35 cellular contexts compared by ENCODE assay signal in genomic region chr19:30637926-30638325, GRCh38.
"Had no signal": no experiment of that assay in that cellular context is flagged by ENCODE, and none has a peak within 500 bp of the region (broad histone marks: within the 10 kb centered on the region; RNA-seq: fewer than 3 reads in every experiment).

No MANE protein-coding gene starts in this region.

- H3K4me3 ChIP-seq: MG63 had no signal

- H3K4me2 ChIP-seq: KMS-11 had no signal

- H3K9me3 ChIP-seq: MG63 had no signal

- H3K36me3 ChIP-seq: MG63 had no signal

- DNase-seq: Karpas-422, MG63, MM.1S, MV-4-11, NCI-H1048, NCI-H1092, NCI-H1092 treated with DMSO at 0.1 percent for 48 hours, NCI-H1105, NCI-H1105 treated with DMSO at 0.1 percent for 48 hours, NCI-H1417, NCI-H1417 treated with DMSO at 0.1 percent for 48 hours, NCI-H1436, NCI-H1436 treated with DMSO at 0.1 percent for 48 hours, NCI-H146, NCI-H1694, NCI-H1694 treated with DMSO at 0.1 percent for 48 hours, NCI-H187, NCI-H187 treated with DMSO at 0.1 percent for 48 hours, NCI-H1930, NCI-H2029, NCI-H2029 treated with DMSO at 0.1 percent for 48 hours, NCI-H2081, NCI-H2081 treated with DMSO at 0.1 percent for 48 hours, NCI-H2107, NCI-H2171, NCI-H2171 treated with DMSO at 0.1 percent for 48 hours, NCI-H2227 treated with DMSO at 0.1 percent for 48 hours, NCI-H226, NCI-H345, NCI-H446, NCI-H446 treated with DMSO at 0.1 percent for 48 hours, NCI-H510A, NCI-H510A treated with DMSO at 0.1 percent for 48 hours, NCI-H524 had no signal

- H3K27ac ChIP-seq: KMS-11 had no signal
